In the genomic region with DNA sequence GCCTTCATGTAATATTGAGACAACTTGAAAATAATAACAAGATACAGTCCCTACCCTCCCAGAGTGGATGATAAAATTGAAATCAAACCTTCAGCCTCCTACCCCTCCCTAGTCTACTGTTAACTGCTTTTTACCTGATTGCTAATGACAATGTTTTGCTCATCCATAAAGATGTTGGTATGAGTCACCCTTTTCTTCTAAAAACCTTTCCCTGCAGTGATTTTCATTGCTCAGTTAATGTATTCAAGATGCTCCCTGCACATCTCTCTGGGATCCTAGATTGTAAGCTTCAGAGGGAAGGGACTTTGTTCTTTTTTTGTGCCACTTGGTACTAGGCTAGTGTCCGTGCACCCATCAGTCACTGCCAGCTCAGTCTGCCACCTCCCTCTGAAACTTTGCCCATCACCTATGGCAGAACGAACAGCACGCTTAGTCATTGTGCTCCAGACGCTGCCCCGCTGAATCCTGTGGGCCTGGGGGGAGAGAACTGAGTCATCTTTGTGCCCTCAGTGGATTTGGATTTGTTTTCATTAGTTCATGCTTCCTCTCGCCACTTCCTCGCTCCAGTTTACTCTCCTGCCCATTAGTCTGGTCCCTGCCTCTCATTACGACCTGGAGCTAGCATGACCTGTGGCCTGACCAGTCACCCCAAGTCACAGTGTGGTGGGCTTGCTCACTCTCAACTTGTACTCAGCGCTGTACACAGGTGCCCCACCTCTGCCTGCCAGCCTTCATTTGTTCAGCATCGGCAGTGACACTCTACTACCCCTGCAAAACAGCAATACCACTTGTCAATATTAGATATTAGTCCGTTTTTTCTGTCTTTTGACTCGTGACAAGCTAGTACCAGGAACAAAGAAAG, we compare ENCODE assay signal across 13 cellular contexts.
DNase-seq lines count a peak whose midpoint lies in the region; ATAC-seq, FAIRE-seq and TF ChIP-seq lines count a peak whose summit lies in the region.
"Had no signal": no experiment of that assay in that cellular context is flagged by ENCODE, and none has a peak within 500 bp of the region (broad histone marks: within the 10 kb centered on the region; RNA-seq: fewer than 3 reads in every experiment).

No MANE protein-coding gene starts in this region.

- TF ChIP-seq POLR2A in GM12891 (IDR thresholded peaks at IDR 0.05; ENCODE audit: low read depth, low read length) = no peak

- DNase-seq in AG09309 (ENCODE audit: low read depth) (peak; percentile 39), HT1080 (ENCODE audit: low read depth) (peak; percentile 96), kidney tubule cell (ENCODE audit: low spot score) (peak; percentile 93), upper lobe of right lung (no peak), retina (no peak), DMS153 (lab: John Stamatoyannopoulos, UW) (no peak), GM12891 (ENCODE audit: insufficient read length, low spot score) (no peak)
- DNase-seq: activated T-cell treated with anti-CD3 and anti-CD28 coated beads, Interleukin-2, amount 50 U/mL, for 4 hours; kidney had no signal

- H3K27me3 Mint-ChIP-seq in brain = no peaks in the 10 kb centered on the region
- H3K27me3 Mint-ChIP-seq: IgD-negative memory B cell had no signal

- H3K4me3 ChIP-seq in AG09309 (ENCODE audit: control insufficient read depth, low read depth, low read length) = no peak overlapping the region
- H3K4me3 ChIP-seq in upper lobe of right lung = no peak overlapping the region
- H3K4me3 ChIP-seq: prostate gland had no signal

- peak overlapping the region in 3 of 5 experiments; percentile 28 to 84 (median 54) for H3K27ac Mint-ChIP-seq in brain

- H3K36me3 Mint-ChIP-seq in brain = peaks cover 80% of the 10 kb centered on the region

- no peak for FAIRE-seq in GM12891 (lab: Jason Lieb, UNC)
- FAIRE-seq: H1, kidney had no signal

- peaks cover 0 to 3% (median 0%) of the 10 kb centered on the region in 5 experiments for H3K9me3 Mint-ChIP-seq in brain
- H3K9me3 Mint-ChIP-seq: activated T-cell treated with anti-CD3 and anti-CD28 coated beads, Interleukin-2, amount 50 U/mL, for 4 hours had no signal

- intact Hi-C loops in upper lobe of right lung (cut with DNase I) = no loop called here

- H3K4me1 Mint-ChIP-seq in brain = peaks cover 9% of the 10 kb centered on the region

- ATAC-seq in upper lobe of right lung = no peak
- ATAC-seq: activated T-cell treated with anti-CD3 and anti-CD28 coated beads, Interleukin-2, amount 50 U/mL, for 4 hours had no signal

- H3K4me3 Mint-ChIP-seq in brain = no peak overlapping the region
- H3K4me3 Mint-ChIP-seq: activated T-cell treated with anti-CD3 and anti-CD28 coated beads, Interleukin-2, amount 50 U/mL, for 4 hours had no signal

- H3K36me3 ChIP-seq in upper lobe of right lung = peaks cover 38% of the 10 kb centered on the region

- no peak for TF ChIP-seq CTCF in AG09309 (IDR thresholded peaks at IDR 0.05; ENCODE audit: control insufficient read depth, insufficient read depth, low read depth, low read length, missing control alignments)
- no peak for TF ChIP-seq CTCF in brain (conservative IDR thresholded peaks at IDR 0.05)
- no peak for TF ChIP-seq CTCF in upper lobe of right lung (IDR thresholded peaks at IDR 0.05)

- no peaks in the 10 kb centered on the region for H3K9me3 ChIP-seq in upper lobe of right lung
- H3K9me3 ChIP-seq: prostate gland had no signal

- H3K27ac ChIP-seq in upper lobe of right lung = no peak overlapping the region
- H3K27ac ChIP-seq: prostate gland had no signal

- no peaks in the 10 kb centered on the region for H3K27me3 ChIP-seq in upper lobe of right lung

- H3K4me1 ChIP-seq in upper lobe of right lung = no peaks in the 10 kb centered on the region
- H3K4me1 ChIP-seq: prostate gland had no signal

TF ChIP-seq in GM12891, 5 proteins besides CTCF, POLR2A, EP300 and RAD21:
- no peak for TF ChIP-seq POLR2AphosphoS5 (IDR thresholded peaks at IDR 0.05; ENCODE audit: low read depth, low read length)
- TF ChIP-seq PAX5 (IDR thresholded peaks at IDR 0.05; ENCODE audit: insufficient read depth, low read length, severe bottlenecking) = no peak
- TF ChIP-seq POU2F2 (IDR thresholded peaks at IDR 0.05; ENCODE audit: low read depth, low read length) = no peak
- TF ChIP-seq TAF1 (IDR thresholded peaks at IDR 0.05; ENCODE audit: low read depth, low read length) = no peak
- TF ChIP-seq SPI1 (IDR thresholded peaks at IDR 0.05; ENCODE audit: low read depth, low read length) = no peak

Comparison
In these comparisons a context has a peak if more than half of its experiments do, and no peak if none do; other contexts are left out.
1. DNase-seq: peak in AG09309 (single experiment), HT1080 (single experiment) and kidney tubule cell (single experiment); none in upper lobe of right lung (single experiment), retina (single experiment), DMS153 (single experiment) and GM12891 (single experiment).